In genomic region chr20:48292806-48293205, GRCh38 we compare ENCODE assay signal across 29 cellular contexts.
DNase-seq lines count a peak whose midpoint lies in the region; ATAC-seq, FAIRE-seq and TF ChIP-seq lines count a peak whose summit lies in the region.
"Had no signal": no experiment of that assay in that cellular context is flagged by ENCODE, and none has a peak within 500 bp of the region (broad histone marks: within the 10 kb centered on the region; RNA-seq: fewer than 3 reads in every experiment).

No MANE protein-coding gene starts in this region.

- in situ Hi-C loops in HAP-1 (cut with MboI; ENCODE audit: low sequenced_read_pairs) (no loop called here), G401 (cut with HindIII; ENCODE audit: low sequenced_read_pairs) (no loop called here)

- H3K4me1 ChIP-seq in A549 = peaks cover 42% of the 10 kb centered on the region
- peaks cover 44% of the 10 kb centered on the region for H3K4me1 ChIP-seq in HAP-1
- peaks cover 47% of the 10 kb centered on the region for H3K4me1 ChIP-seq in iPS-20b (ENCODE audit: insufficient read depth, low read length)
- H3K4me1 ChIP-seq: gastrocnemius medialis had no signal

- no peak for FAIRE-seq in A549 (lab: Jason Lieb, UNC)
- FAIRE-seq: islet of Langerhans had no signal

- no peak for TF ChIP-seq POLR2A in A549 (IDR thresholded peaks at IDR 0.05; ENCODE audit: low read length)

- no peak overlapping the region for H3K9ac ChIP-seq in iPS-20b (ENCODE audit: low read depth, low read length)

- no peak for TF ChIP-seq RAD21 in A549 (conservative IDR thresholded peaks at IDR 0.05 in 1 of 2, IDR thresholded peaks at IDR 0.05 in 1 of 2)

- peak overlapping the region; percentile 26; the same call in 1 of the 3 replicates for H3K4me2 ChIP-seq in A549
- H3K4me2 ChIP-seq: hepatocyte had no signal

- WGBS in A549 (ENCODE audit: missing lambda C conversion rate) = 47% methylated on average over 10 of the region's 10 CpGs

- H3K27ac ChIP-seq in A549 = peak overlapping the region in 1 of 2 experiments; percentile 51; a peak in 3 of 6 replicates
- H3K27ac ChIP-seq in iPS-20b (ENCODE audit: low read length) = no peak overlapping the region
- H3K27ac ChIP-seq: gastrocnemius medialis, hepatocyte, testis, vagina, VCaP had no signal

- DNase-seq in A549 (ENCODE audit: low read depth in 1 of 2, low spot score in 1 of 2) = no peak
- peak; percentile 17 to 31 for DNase-seq in HAP-1 (ENCODE audit: low spot score in 2 of 2)
- peak; percentile 63 for DNase-seq in RPMI7951 (ENCODE audit: low read depth)
- no peak for DNase-seq in G401 (ENCODE audit: low spot score)
- DNase-seq in GOT3 (lab: John Stamatoyannopoulos, UW) = no peak
- DNase-seq: activated CD4-positive, alpha-beta T cell treated with anti-CD3 and anti-CD28 coated beads for 48 hours; activated gamma-delta T cell treated with Interleukin-2 at 50 U/mL for 16 hours; activated naive CD8-positive, alpha-beta T cell treated with anti-CD3 and anti-CD28 coated beads, Interleukin-2, amount 50 U/mL, for 24 hours; activated T-cell treated with anti-CD3 and anti-CD28 coated beads, Interleukin-2, amount 50 U/mL, for 24 hours; CD4-positive, CD25-positive, alpha-beta regulatory T cell; dermis blood vessel endothelial cell; gastrocnemius medialis; GDM1; natural killer cell; NCI-H1105 treated with DMSO at 0.1 percent for 48 hours; NCI-H2029; NCI-H345; NCI-H774; stimulated activated naive CD8-positive, alpha-beta T cell treated with anti-CD3 and anti-CD28 coated beads, Interleukin-15, Interleukin-2, amounts not matched to agents 100 U/mL and 50 U/mL, for 24 hours; T-helper 9 cell; testis had no signal

- TF ChIP-seq CTCF in A549 (IDR thresholded peaks at IDR 0.05) = no peak

- CTCF ChIA-PET in A549 (lab: Yijun Ruan, JAX) = interaction anchor here (2.1 to 6.4 kb wide), 3 partner anchors 328 to 506 kb away, joined by 6 to 50 read pairs (median 16); partner anchors contain the start of gene SULF2

- H3K36me3 ChIP-seq in HAP-1 (replicated peaks) (no peaks in the 10 kb centered on the region), iPS-20b (ENCODE audit: insufficient read depth, low read depth, low read length) (no peaks in the 10 kb centered on the region)
- H3K36me3 ChIP-seq: gastrocnemius medialis, vagina had no signal

- POLR2A ChIA-PET in A549 (lab: Yijun Ruan, JAX) = no interaction called here

- H3K4me3 ChIP-seq in A549 (no peak overlapping the region), HAP-1 (no peak overlapping the region), iPS-20b (ENCODE audit: low read length) (peak overlapping the region; percentile 15; the same call in 1 of the 2 replicates)
- H3K4me3 ChIP-seq: gastrocnemius medialis, hepatocyte, testis, vagina had no signal

- ATAC-seq in A549 (no peak), GM21786 (IDR thresholded peaks at IDR 0.05; ENCODE audit: unreplicated experiment) (no peak), HG03442 (IDR thresholded peaks at IDR 0.05; ENCODE audit: unreplicated experiment) (no peak)
- ATAC-seq: activated naive CD8-positive, alpha-beta T cell treated with anti-CD3 and anti-CD28 coated beads, Interleukin-2, amount 50 U/mL, for 24 hours; gastrocnemius medialis; Right ventricle myocardium inferior; stimulated activated naive CD8-positive, alpha-beta T cell treated with anti-CD3 and anti-CD28 coated beads, Interleukin-15, Interleukin-2, amounts not matched to agents 100 U/mL and 50 U/mL, for 24 hours had no signal

- no peaks in the 10 kb centered on the region for H3K27me3 ChIP-seq in HAP-1 (ENCODE audit: low read depth)
- H3K27me3 ChIP-seq in iPS-20b (ENCODE audit: insufficient read depth, low read length) = no peaks in the 10 kb centered on the region
- H3K27me3 ChIP-seq: gastrocnemius medialis, hepatocyte, testis, vagina had no signal

- TF ChIP-seq EP300 in A549 (IDR thresholded peaks at IDR 0.05) = no peak

- peaks cover 1% of the 10 kb centered on the region; the same call in 1 of the 3 replicates for H3K9me3 ChIP-seq in A549
- no peaks in the 10 kb centered on the region for H3K9me3 ChIP-seq in HAP-1
- H3K9me3 ChIP-seq in iPS-20b (ENCODE audit: insufficient read depth, low read depth, low read length) = peaks cover 2% of the 10 kb centered on the region; the same call in 1 of the 2 replicates
- H3K9me3 ChIP-seq: gastrocnemius medialis, testis, vagina had no signal

TF ChIP-seq in A549, 52 proteins besides CTCF, POLR2A, EP300 and RAD21:
- TF ChIP-seq CEBPB (IDR thresholded peaks at IDR 0.05) = no peak
- no peak for TF ChIP-seq HOXA7 (CRISPR knock-in tag; IDR thresholded peaks at IDR 0.05)
- TF ChIP-seq E2F6 (IDR thresholded peaks at IDR 0.05; ENCODE audit: borderline replicate concordance, low read depth) = no peak
- no peak for TF ChIP-seq NPAS2 (CRISPR knock-in tag; IDR thresholded peaks at IDR 0.05; ENCODE audit: borderline replicate concordance)
- TF ChIP-seq CBX2 (IDR thresholded peaks at IDR 0.05; ENCODE audit: borderline replicate concordance, low read depth) = no peak
- TF ChIP-seq CHD4 (IDR thresholded peaks at IDR 0.05; ENCODE audit: borderline replicate concordance) = no peak
- TF ChIP-seq HDAC2 (IDR thresholded peaks at IDR 0.05) = no peak
- TF ChIP-seq CHD2 (IDR thresholded peaks at IDR 0.05; ENCODE audit: low read length, partially characterized antibody) = no peak

Comparison
In these comparisons a context has a peak if more than half of its experiments do, and no peak if none do; other contexts are left out.
1. DNase-seq: peak in HAP-1 (2 of 2) and RPMI7951 (single experiment); none in A549 (0 of 2), G401 (single experiment) and GOT3 (single experiment).